9 cellular contexts compared by ENCODE assay signal in the genomic region with DNA sequence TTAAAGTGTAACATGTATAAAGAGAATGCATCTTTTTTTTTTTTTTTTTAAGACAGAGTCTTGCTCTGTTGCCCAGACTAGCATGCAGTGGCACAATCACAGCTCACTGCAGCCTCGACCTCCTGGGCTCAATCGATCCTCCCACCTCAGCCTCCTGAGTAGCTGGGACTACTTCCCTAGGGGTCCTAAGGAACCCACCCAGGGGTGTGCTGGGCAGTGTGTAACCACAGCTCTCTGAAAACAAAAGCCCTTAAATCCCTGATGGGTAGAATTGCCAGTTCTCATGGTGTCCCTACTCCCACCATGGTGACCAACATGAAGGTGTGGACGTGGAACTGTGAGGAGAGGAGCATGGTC.
DNase-seq lines count a peak whose midpoint lies in the region; ATAC-seq and TF ChIP-seq lines count a peak whose summit lies in the region.
"Had no signal": no experiment of that assay in that cellular context is flagged by ENCODE, and none has a peak within 500 bp of the region (broad histone marks: within the 10 kb centered on the region; RNA-seq: fewer than 3 reads in every experiment).

No MANE protein-coding gene starts in this region.

- ATAC-seq in GM18858 (IDR thresholded peaks at IDR 0.05; ENCODE audit: unreplicated experiment) (peak; percentile 4), HG02571 (IDR thresholded peaks at IDR 0.05; ENCODE audit: unreplicated experiment) (no peak)

- H3K9me3 ChIP-seq in OCI-LY3 (ENCODE audit: insufficient read depth, low read length) (no peaks in the 10 kb centered on the region), neutrophil (no peaks in the 10 kb centered on the region)
- H3K9me3 ChIP-seq: pancreas had no signal

- H3K4me3 Mint-ChIP-seq in HFFc6, result no peak overlapping the region

- H3K36me3 Mint-ChIP-seq in HFFc6 (ENCODE audit: low read depth), result no peaks in the 10 kb centered on the region

- H3K9ac ChIP-seq in OCI-LY3 (ENCODE audit: low read length), result peak overlapping the region; percentile 65; the same call in 1 of the 2 replicates

- H3K27ac ChIP-seq in OCI-LY3 (ENCODE audit: low read length), result peak overlapping the region; percentile 88
- peak overlapping the region; percentile 63 for H3K27ac ChIP-seq in neutrophil

- peak overlapping the region; percentile 34 for H3K27ac Mint-ChIP-seq in HFFc6

- H3K4me3 ChIP-seq in OCI-LY3 (ENCODE audit: low read length) (peak overlapping the region; percentile 58), neutrophil (ENCODE audit: low read depth in 1 of 2, low read length in 1 of 2) (no peak overlapping the region)
- H3K4me3 ChIP-seq: pancreas had no signal

- H3K36me3 ChIP-seq in OCI-LY3 (replicated peaks; ENCODE audit: low read depth, low read length) (no peaks in the 10 kb centered on the region), neutrophil (no peaks in the 10 kb centered on the region)
- H3K36me3 ChIP-seq: pancreas had no signal

- H3K79me2 ChIP-seq in OCI-LY3 (ENCODE audit: low read length), result no peaks in the 10 kb centered on the region

- no peaks in the 10 kb centered on the region for H4K20me1 ChIP-seq in OCI-LY3 (ENCODE audit: insufficient read depth, low read length)

- no peaks in the 10 kb centered on the region for H3K9me3 Mint-ChIP-seq in HFFc6

- H3K27me3 ChIP-seq in OCI-LY3 (ENCODE audit: low read depth, low read length) (no peaks in the 10 kb centered on the region), neutrophil (no peaks in the 10 kb centered on the region)
- H3K27me3 ChIP-seq: pancreas had no signal

- H3K4me2 ChIP-seq in OCI-LY3 (ENCODE audit: low read length), result peak overlapping the region; percentile 86

- H3K4me1 Mint-ChIP-seq in HFFc6 (ENCODE audit: low read depth), result peaks cover 43% of the 10 kb centered on the region

- H2AFZ ChIP-seq in OCI-LY3 (ENCODE audit: low read depth, low read length), result no peak overlapping the region

- DNase-seq in HFFc6 (no peak), T-helper 9 cell (no peak)
- DNase-seq in stimulated activated naive CD4-positive, alpha-beta T cell (lab: John Stamatoyannopoulos, UW), result no peak
- DNase-seq in stimulated activated CD4-positive, alpha-beta T cell treated with anti-CD3 and anti-CD28 coated beads, Interleukin-4, amount 100 ng/mL, for 1 hour, result no peak

- H3K4me1 ChIP-seq in OCI-LY3 (ENCODE audit: low read length) (peaks cover 67% of the 10 kb centered on the region), neutrophil (ENCODE audit: control insufficient read depth in 1 of 2, insufficient read depth in 1 of 2, low read depth in 1 of 2, low read length in 1 of 2) (peaks cover 22 to 23% of the 10 kb centered on the region in 2 experiments)

- no peaks in the 10 kb centered on the region; the same call in 1 of the 2 replicates for H3K27me3 Mint-ChIP-seq in HFFc6 (ENCODE audit: insufficient read depth)

- TF ChIP-seq CTCF in HFFc6 (IDR thresholded peaks at IDR 0.05) (no peak), OCI-LY3 (IDR thresholded peaks at IDR 0.05; ENCODE audit: low read depth, low read length) (no peak), neutrophil (IDR thresholded peaks at IDR 0.05) (no peak)
